1 cellular context compared by ENCODE assay signal in genomic region chr17:81556863-81557262, GRCh38.
TF ChIP-seq lines count a peak whose summit lies in the region.

No MANE protein-coding gene starts in this region.

TF ChIP-seq in endothelial cell of umbilical vein, 7 proteins besides CTCF, POLR2A, EP300 and RAD21:
- TF ChIP-seq JUN (IDR thresholded peaks at IDR 0.05; ENCODE audit: borderline replicate concordance, insufficient read depth, insufficient read length, low read depth), result no peak
- TF ChIP-seq FOS (IDR thresholded peaks at IDR 0.05; ENCODE audit: borderline replicate concordance, insufficient read depth, low read length), result no peak
- TF ChIP-seq GATA2 (IDR thresholded peaks at IDR 0.05; ENCODE audit: insufficient read depth, insufficient read length, low read depth, low read length), result no peak
- TF ChIP-seq, protein P1, sequence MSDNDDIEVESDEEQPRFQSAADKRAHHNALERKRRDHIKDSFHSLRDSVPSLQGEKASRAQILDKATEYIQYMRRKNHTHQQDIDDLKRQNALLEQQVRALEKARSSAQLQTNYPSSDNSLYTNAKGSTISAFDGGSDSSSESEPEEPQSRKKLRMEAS (IDR thresholded peaks at IDR 0.05; ENCODE audit: insufficient read depth, insufficient read length), result no peak
- TF ChIP-seq EZH2 (IDR thresholded peaks at IDR 0.05; ENCODE audit: borderline replicate concordance, low read depth, low read length, severe bottlenecking), result no peak
- TF ChIP-seq MYC (IDR thresholded peaks at IDR 0.05; ENCODE audit: low read depth, low read length), result no peak
- no peak for TF ChIP-seq POLR2AphosphoS5 (IDR thresholded peaks at IDR 0.05; ENCODE audit: insufficient read depth, low read depth, low read length)
